ENCODE assay signal across 16 cellular contexts in genomic region chr6:23245559-23245958, GRCh38.
DNase-seq lines count a peak whose midpoint lies in the region; ATAC-seq and TF ChIP-seq lines count a peak whose summit lies in the region.
"Had no signal": no experiment of that assay in that cellular context is flagged by ENCODE, and none has a peak within 500 bp of the region (broad histone marks: within the 10 kb centered on the region; RNA-seq: fewer than 3 reads in every experiment).

No MANE protein-coding gene starts in this region.

- no peaks in the 10 kb centered on the region for H3K4me1 ChIP-seq in GM23248 (ENCODE audit: insufficient read depth)
- H3K4me1 ChIP-seq: Caco-2, SJSA1 had no signal

- no peaks in the 10 kb centered on the region for H3F3A ChIP-seq in GM23248 (ENCODE audit: insufficient read depth)

- DNase-seq in GM23248 (peak; percentile 19), choroid plexus epithelial cell (ENCODE audit: low read depth) (peak; percentile 5), fibroblast of villous mesenchyme (ENCODE audit: low read depth) (peak; percentile 25), brain microvascular endothelial cell (no peak), ACHN (no peak)
- no peak for DNase-seq in stimulated activated naive CD4-positive, alpha-beta T cell treated with Interleukin-2 at 50 U/mL for 16 hours (lab: John Stamatoyannopoulos, UW)
- DNase-seq: Caco-2, DMS53, NCI-H1092, NCI-H1694, NCI-H446 treated with DMSO at 0.1 percent for 48 hours, NCI-H748 treated with DMSO at 0.1 percent for 48 hours, PC-3 had no signal

- H3K9me2 ChIP-seq in GM23248 (ENCODE audit: insufficient read depth): no peaks in the 10 kb centered on the region

- H3K27me3 ChIP-seq in GM23248 (replicated peaks; ENCODE audit: insufficient read depth) (no peaks in the 10 kb centered on the region), brain microvascular endothelial cell (replicated peaks) (no peaks in the 10 kb centered on the region)
- H3K27me3 ChIP-seq: SJSA1 had no signal

- H4K20me1 ChIP-seq in GM23248 (ENCODE audit: insufficient read depth): no peaks in the 10 kb centered on the region

- no peak overlapping the region for H3K9ac ChIP-seq in GM23248
- H3K9ac ChIP-seq: KMS-11 had no signal

- H2AFZ ChIP-seq in GM23248: no peak overlapping the region

- H3K79me2 ChIP-seq in GM23248 (ENCODE audit: insufficient read depth): no peaks in the 10 kb centered on the region

- no peaks in the 10 kb centered on the region for H3K36me3 ChIP-seq in GM23248 (ENCODE audit: low read depth)
- H3K36me3 ChIP-seq in brain microvascular endothelial cell (replicated peaks): no peaks in the 10 kb centered on the region
- H3K36me3 ChIP-seq: SJSA1 had no signal

- H3K4me3 ChIP-seq in GM23248: no peak overlapping the region
- H3K4me3 ChIP-seq in choroid plexus epithelial cell (ENCODE audit: low read depth, low read length): no peak overlapping the region
- no peak overlapping the region for H3K4me3 ChIP-seq in fibroblast of villous mesenchyme (ENCODE audit: low read depth, low read length)
- no peak overlapping the region for H3K4me3 ChIP-seq in brain microvascular endothelial cell (ENCODE audit: low read depth, low read length)
- H3K4me3 ChIP-seq: SJSA1 had no signal

- no peak for ATAC-seq in GM21723 (IDR thresholded peaks at IDR 0.05; ENCODE audit: unreplicated experiment)
- ATAC-seq: PC-3 had no signal

- H3K27ac ChIP-seq in GM23248: no peak overlapping the region
- H3K27ac ChIP-seq in brain microvascular endothelial cell: no peak overlapping the region
- H3K27ac ChIP-seq: KMS-11, SJSA1 had no signal

- no peak overlapping the region for H3K4me2 ChIP-seq in GM23248 (ENCODE audit: unreplicated experiment)
- H3K4me2 ChIP-seq: KMS-11 had no signal

- TF ChIP-seq CTCF in choroid plexus epithelial cell (conservative IDR thresholded peaks at IDR 0.05; ENCODE audit: low read depth, low read length): no peak
- no peak for TF ChIP-seq CTCF in fibroblast of villous mesenchyme (IDR thresholded peaks at IDR 0.05; ENCODE audit: insufficient read depth, low read depth, low read length)
- TF ChIP-seq CTCF in brain microvascular endothelial cell (IDR thresholded peaks at IDR 0.05; ENCODE audit: low read depth, low read length, missing control alignments): no peak

- in situ Hi-C loops in GM23248 (cut with MboI): no loop called here
- in situ Hi-C loops in brain microvascular endothelial cell (cut with HindIII; ENCODE audit: low pct_ligation_motif_present, low sequenced_read_pairs): no loop called here
- in situ Hi-C loops in ACHN (cut with HindIII; ENCODE audit: low pct_ligation_motif_present, low pct_unique_long_range_greater_than_20kb, low sequenced_read_pairs): no loop called here

- H3K9me3 ChIP-seq in GM23248 (ENCODE audit: low read depth): no peaks in the 10 kb centered on the region
- H3K9me3 ChIP-seq: Caco-2 had no signal

Comparison
In these comparisons a context has a peak if more than half of its experiments do, and no peak if none do; other contexts are left out.
1. DNase-seq: peak in GM23248 (single experiment), choroid plexus epithelial cell (single experiment) and fibroblast of villous mesenchyme (single experiment); none in brain microvascular endothelial cell (single experiment), stimulated activated naive CD4-positive, alpha-beta T cell treated with Interleukin-2 at 50 U/mL for 16 hours (single experiment) and ACHN (single experiment).